In genomic region chr12:120194534-120195395, GRCh38 we compare ENCODE assay signal across 1 cellular context.
A peak's percentile ranks its signal among the peaks of the same experiment; 100 is the strongest.
TF ChIP-seq lines count a peak whose summit lies in the region.

TSS of gene GCN1 (minus strand) at chr12:120194715. CDS start at chr12:120194697, 18 bp downstream.

TF ChIP-seq in HEK293, 187 proteins besides CTCF, POLR2A, EP300 and RAD21 (continued from another document):
- TF ChIP-seq ZNF518A (tag by site-specific recombination; conservative IDR thresholded peaks at IDR 0.05; ENCODE audit: low read depth) (peak; percentile 78), PRDM6 (tag by site-specific recombination; IDR thresholded peaks at IDR 0.05) (no peak), ZSCAN23 (tag by site-specific recombination; IDR thresholded peaks at IDR 0.05) (no peak), KLF7 (tag by site-specific recombination; IDR thresholded peaks at IDR 0.05; ENCODE audit: borderline replicate concordance) (no peak), IKZF3 (tag by site-specific recombination; IDR thresholded peaks at IDR 0.05) (peak; percentile 59; the same call in 1 of the 2 replicates), ZNF555 (tag by site-specific recombination; conservative IDR thresholded peaks at IDR 0.05) (no peak), ZNF324 (tag by site-specific recombination; IDR thresholded peaks at IDR 0.05) (no peak), ZNF394 (tag by site-specific recombination; IDR thresholded peaks at IDR 0.05; ENCODE audit: borderline replicate concordance) (0 out of 2 replicates have a peak, but pooled peaks have one; percentile 12), ZNF521 (tag by site-specific recombination; IDR thresholded peaks at IDR 0.05) (no peak), GLIS2 (tag by site-specific recombination; IDR thresholded peaks at IDR 0.05) (0 out of 2 replicates have a peak, but pooled peaks have one; percentile 20), PATZ1 (tag by site-specific recombination; IDR thresholded peaks at IDR 0.05) (peak; percentile 91), ZBTB10 (tag by site-specific recombination; IDR thresholded peaks at IDR 0.05) (no peak), HOXC10 (CRISPR knock-in tag; IDR thresholded peaks at IDR 0.05) (no peak), REPIN1 (tag by site-specific recombination; IDR thresholded peaks at IDR 0.05; ENCODE audit: low read depth) (0 out of 2 replicates have a peak, but pooled peaks have one; percentile 52), SP2 (tag by site-specific recombination; IDR thresholded peaks at IDR 0.05) (peak; percentile 66), ZFP3 (tag by site-specific recombination; IDR thresholded peaks at IDR 0.05; ENCODE audit: low read depth) (no peak), ZNF148 (tag by site-specific recombination; IDR thresholded peaks at IDR 0.05; ENCODE audit: borderline replicate concordance) (no peak; the same call in 1 of the 2 replicates), PRDM4 (tag by site-specific recombination; IDR thresholded peaks at IDR 0.05) (no peak), ZBTB26 (tag by site-specific recombination; optimal IDR thresholded peaks at IDR 0.05) (peak; percentile 68), ZNF624 (tag by site-specific recombination; IDR thresholded peaks at IDR 0.05) (no peak), ZNF221 (tag by site-specific recombination; IDR thresholded peaks at IDR 0.05; ENCODE audit: borderline replicate concordance) (no peak), ZXDB (tag by site-specific recombination; IDR thresholded peaks at IDR 0.05) (peak; percentile 89), ZNF560 (tag by site-specific recombination; IDR thresholded peaks at IDR 0.05; ENCODE audit: borderline replicate concordance) (no peak)
TF ChIP-seq in HEK293: peak in this region for 53.
